ENCODE assay signal across 1 cellular context in the genomic region with DNA sequence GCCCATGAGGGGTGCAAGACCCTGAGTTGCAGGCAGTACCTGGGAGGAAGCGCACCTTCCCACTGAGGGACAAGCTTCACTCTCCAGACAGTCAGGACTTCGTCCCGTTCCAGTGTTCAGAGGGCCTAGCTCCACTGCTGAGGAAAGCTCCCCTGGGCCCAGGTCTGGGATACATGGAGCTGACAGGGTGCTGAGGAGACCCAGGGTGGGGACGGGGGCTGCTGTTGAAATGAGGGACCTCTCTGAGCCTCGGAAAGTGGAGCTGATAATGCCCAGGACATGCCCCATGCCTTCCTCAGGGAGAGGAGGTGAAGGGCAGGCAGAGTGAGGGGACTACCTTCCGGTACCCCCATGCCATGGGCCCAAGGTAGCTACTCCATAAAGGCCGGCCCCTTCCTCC.
TF ChIP-seq lines count a peak whose summit lies in the region.

No MANE protein-coding gene starts in this region.

TF ChIP-seq in HepG2, 621 proteins besides CTCF, POLR2A, EP300 and RAD21 (continued from another document):
- TF ChIP-seq, protein P1, sequence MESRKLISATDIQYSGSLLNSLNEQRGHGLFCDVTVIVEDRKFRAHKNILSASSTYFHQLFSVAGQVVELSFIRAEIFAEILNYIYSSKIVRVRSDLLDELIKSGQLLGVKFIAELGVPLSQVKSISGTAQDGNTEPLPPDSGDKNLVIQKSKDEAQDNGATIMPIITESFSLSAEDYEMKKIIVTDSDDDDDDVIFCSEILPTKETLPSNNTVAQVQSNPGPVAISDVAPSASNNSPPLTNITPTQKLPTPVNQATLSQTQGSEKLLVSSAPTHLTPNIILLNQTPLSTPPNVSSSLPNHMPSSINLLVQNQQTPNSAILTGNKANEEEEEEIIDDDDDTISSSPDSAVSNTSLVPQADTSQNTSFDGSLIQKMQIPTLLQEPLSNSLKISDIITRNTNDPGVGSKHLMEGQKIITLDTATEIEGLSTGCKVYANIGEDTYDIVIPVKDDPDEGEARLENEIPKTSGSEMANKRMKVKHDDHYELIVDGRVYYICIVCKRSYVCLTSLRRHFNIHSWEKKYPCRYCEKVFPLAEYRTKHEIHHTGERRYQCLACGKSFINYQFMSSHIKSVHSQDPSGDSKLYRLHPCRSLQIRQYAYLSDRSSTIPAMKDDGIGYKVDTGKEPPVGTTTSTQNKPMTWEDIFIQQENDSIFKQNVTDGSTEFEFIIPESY (CRISPR knock-in tag; IDR thresholded peaks at IDR 0.05) = no peak
- TF ChIP-seq ATF7 (IDR thresholded peaks at IDR 0.05) (no peak), ATF7 (CRISPR knock-in tag; IDR thresholded peaks at IDR 0.05) (no peak)
